9 cellular contexts compared by ENCODE assay signal in the genomic region with DNA sequence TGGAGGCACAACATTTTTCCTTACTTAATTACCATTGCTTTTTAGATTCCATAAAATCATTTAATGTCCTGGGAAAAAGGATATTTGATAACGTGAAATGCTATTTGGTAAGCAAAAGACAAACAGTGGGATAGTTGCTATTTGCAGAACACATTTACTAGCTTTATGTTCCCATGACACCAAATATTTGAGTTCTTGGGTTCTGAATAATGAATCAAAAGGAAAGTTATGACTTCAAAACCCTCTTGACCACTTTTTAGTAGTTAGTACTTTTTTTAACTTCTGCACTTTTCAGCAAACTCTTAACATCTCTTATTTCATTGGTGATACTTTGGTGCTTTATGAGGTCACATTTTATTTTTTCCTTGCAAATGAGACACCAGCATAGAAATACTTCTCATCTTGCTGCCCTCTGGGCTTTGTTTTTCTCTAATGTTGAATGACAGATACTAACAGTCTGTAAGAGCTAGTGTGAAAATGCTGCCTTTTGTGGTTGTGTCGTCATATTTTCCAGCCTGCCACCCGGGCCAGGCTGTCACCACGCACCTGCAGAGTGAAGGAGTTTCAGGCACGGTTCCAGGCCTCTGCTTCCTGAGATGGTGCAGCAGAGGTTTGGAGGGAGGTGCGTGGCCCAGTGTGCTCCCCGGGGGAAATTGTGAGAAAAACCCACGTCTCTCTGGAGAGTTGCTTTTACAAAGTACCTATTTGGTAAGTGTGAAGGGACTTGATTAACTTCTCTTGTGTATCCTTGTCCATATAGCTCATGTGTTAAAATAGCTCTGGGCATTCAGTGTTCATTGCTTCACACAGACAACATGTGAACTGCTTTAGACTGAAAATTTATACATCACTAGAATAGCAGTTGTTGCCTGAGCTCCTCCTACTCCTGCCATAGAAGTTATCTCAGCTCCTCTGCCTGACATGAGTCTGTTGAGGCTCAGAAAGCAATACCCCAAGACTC. TPM values are rescaled to one million over a fixed set of nuclear protein-coding genes. Genes with fewer than 3 reads are reported as not detected.
DNase-seq lines count a peak whose midpoint lies in the region; ATAC-seq and TF ChIP-seq lines count a peak whose summit lies in the region.
"Had no signal": no experiment of that assay in that cellular context is flagged by ENCODE, and none has a peak within 500 bp of the region (broad histone marks: within the 10 kb centered on the region; RNA-seq: fewer than 3 reads in every experiment).

No MANE protein-coding gene starts in this region.

- WGBS in stomach, 5 donors, result 26 to 40% (median 36%) methylated on average over 3 to 8 of the region's 8 CpGs

- TF ChIP-seq CTCF in stomach (IDR thresholded peaks at IDR 0.05) (no peak), A673 (conservative IDR thresholded peaks at IDR 0.05; ENCODE audit: low read depth, low read length) (no peak)

- no TSS peak for BruUV-seq in A673 (replicated peaks; lab: Mats Ljungman, UMichigan)

- no peak for TF ChIP-seq EP300 in stomach (IDR thresholded peaks at IDR 0.05)

- POLR2A ChIA-PET in A673 (lab: Charles Lee; ENCODE audit: low non-redundant PET), result no interaction called here

- no peak overlapping the region for H3K27ac ChIP-seq in stomach
- no peak overlapping the region for H3K27ac ChIP-seq in A673 (ENCODE audit: low read depth, low read length, poor library complexity, severe bottlenecking)

- in situ Hi-C loops in GM18951 (cut with MboI; ENCODE audit: low sequenced_read_pairs, unreplicated experiment), result loop anchor here (25.0 kb wide), 1 partner anchor 655 kb away; no protein-coding TSS in a partner anchor

- TF ChIP-seq POLR2A in GM18951 (IDR thresholded peaks at IDR 0.05; ENCODE audit: extremely low read depth, insufficient read depth, insufficient read length) (peak; percentile 43), stomach (IDR thresholded peaks at IDR 0.05) (no peak)

- H3K4me1 ChIP-seq in stomach, result no peaks in the 10 kb centered on the region
- H3K4me1 ChIP-seq in A673 (ENCODE audit: insufficient read depth, low read length, poor library complexity, severe bottlenecking), result no peaks in the 10 kb centered on the region

- intact Hi-C loops in stomach (cut with DNase I; ENCODE audit: low total_unique reads) (no loop called here), A673 (cut with micrococcal nuclease; ENCODE audit: unreplicated experiment) (no loop called here)

- DNase-seq in T-helper 2 cell (peak in 4 of 5 experiments; percentile 7 to 72 (median 42)), stomach (peak; percentile 52), A673 (ENCODE audit: low spot score) (no peak), HT-29 (ENCODE audit: low spot score) (no peak), SKM-1 treated with dmso at 0.1 percent for 144 hours (lab: John Stamatoyannopoulos, UW; ENCODE audit: unreplicated experiment) (no peak)
- DNase-seq in central memory CD4-positive, alpha-beta T cell, result peak; percentile 28

- H3K9me3 ChIP-seq in stomach (no peaks in the 10 kb centered on the region), A673 (ENCODE audit: low read depth, low read length, poor library complexity, severe bottlenecking) (no peaks in the 10 kb centered on the region)

- CTCF ChIA-PET in A673 (lab: Charles Lee), result no interaction called here

- H3K27me3 ChIP-seq in stomach (no peaks in the 10 kb centered on the region), A673 (replicated peaks; ENCODE audit: insufficient read depth, low read depth, low read length, poor library complexity) (peaks cover 4% of the 10 kb centered on the region)

- H3K4me3 ChIP-seq in stomach (no peak overlapping the region), A673 (ENCODE audit: low read depth, low read length, poor library complexity, severe bottlenecking) (no peak overlapping the region)

- peak; percentile 75 for ATAC-seq in HG02943 (IDR thresholded peaks at IDR 0.05; ENCODE audit: low read depth, unreplicated experiment)
- ATAC-seq: Panc1 had no signal

- H3K36me3 ChIP-seq in stomach (no peaks in the 10 kb centered on the region), A673 (ENCODE audit: insufficient read depth, low read length, poor library complexity, severe bottlenecking) (no peaks in the 10 kb centered on the region)

RNA-seq across cellular contexts. Expression of gene MSL3, which starts 34.7 kb away (rescaled TPM):
- total RNA-seq in stomach (10 to 100 TPM; 13.6 to 44.0 (median 38.4) TPM), A673 (2021) (15.8 and 18.2 TPM in 2 replicates)
- polyA plus RNA-seq in stomach, result 10 to 100 TPM; 16.5 to 22.3 (median 20.0) TPM
- 7.3 and 7.5 TPM in 2 replicates for total RNA-seq in HT-29 (2014; rRNA removed; shearing (Covaris generic))

Comparison
In these comparisons a context has a peak if more than half of its experiments do, and no peak if none do; other contexts are left out.
1. DNase-seq: peak in T-helper 2 cell (4 of 5), central memory CD4-positive, alpha-beta T cell (single experiment) and stomach (single experiment); none in A673 (single experiment), HT-29 (single experiment) and SKM-1 treated with dmso at 0.1 percent for 144 hours (single experiment).